In genomic region chr13:43156916-43157315, GRCh38 we compare ENCODE assay signal across 17 cellular contexts.
DNase-seq lines count a peak whose midpoint lies in the region; TF ChIP-seq lines count a peak whose summit lies in the region.
"Had no signal": no experiment of that assay in that cellular context is flagged by ENCODE, and none has a peak within 500 bp of the region (broad histone marks: within the 10 kb centered on the region; RNA-seq: fewer than 3 reads in every experiment).

No MANE protein-coding gene starts in this region.

- no peak overlapping the region for H3K27ac Mint-ChIP-seq in endothelial cell (ENCODE audit: unreplicated experiment)
- H3K27ac Mint-ChIP-seq: CD8-positive, alpha-beta memory T cell; H9; IgD-negative memory B cell had no signal

- H3K4me1 Mint-ChIP-seq in endothelial cell (ENCODE audit: unreplicated experiment) = no peaks in the 10 kb centered on the region
- H3K4me1 Mint-ChIP-seq: CD8-positive, alpha-beta memory T cell; IgD-negative memory B cell had no signal

- no peaks in the 10 kb centered on the region for H3K9me3 Mint-ChIP-seq in endothelial cell (ENCODE audit: unreplicated experiment)
- H3K9me3 Mint-ChIP-seq: CD8-positive, alpha-beta memory T cell; IgD-negative memory B cell had no signal

- peak; percentile 13 for DNase-seq in GM03348 (ENCODE audit: low spot score)
- peak; percentile 46 for DNase-seq in astrocyte of the cerebellum (ENCODE audit: low read depth)
- DNase-seq in fibroblast of the aortic adventitia (ENCODE audit: low read depth) = peak; percentile 18
- no peak for DNase-seq in endothelial cell (ENCODE audit: low spot score)
- DNase-seq in GM13976 (ENCODE audit: low spot score) = no peak
- DNase-seq in stimulated activated CD4-positive, alpha-beta T cell treated with anti-CD3 and anti-CD28 coated beads, Interleukin-4, amount 100 ng/mL, for 4 hours = no peak
- DNase-seq in NCI-H774 (lab: John Stamatoyannopoulos, UW) = no peak
- DNase-seq: AML-193; Caco-2; CD8-positive, alpha-beta memory T cell; DND-41; GF-D8; GOT3; H9 had no signal

- H3K4me3 ChIP-seq in astrocyte of the cerebellum (ENCODE audit: low read depth, low read length) = no peak overlapping the region
- no peak overlapping the region for H3K4me3 ChIP-seq in fibroblast of the aortic adventitia (ENCODE audit: low read depth, low read length)
- H3K4me3 ChIP-seq: A549, BLaER1 had no signal

- H3K4me3 Mint-ChIP-seq in endothelial cell (ENCODE audit: unreplicated experiment) = no peak overlapping the region
- H3K4me3 Mint-ChIP-seq: CD8-positive, alpha-beta memory T cell; H9; IgD-negative memory B cell had no signal

- in situ Hi-C loops in astrocyte of the cerebellum (cut with HindIII; ENCODE audit: low sequenced_read_pairs) (no loop called here), GM13976 (cut with MboI; ENCODE audit: low sequenced_read_pairs, unreplicated experiment) (no loop called here)

- peaks cover 3% of the 10 kb centered on the region for H3K27me3 Mint-ChIP-seq in endothelial cell (ENCODE audit: unreplicated experiment)
- H3K27me3 Mint-ChIP-seq: CD8-positive, alpha-beta memory T cell had no signal

- no peaks in the 10 kb centered on the region for H3K36me3 Mint-ChIP-seq in endothelial cell (ENCODE audit: low read depth, unreplicated experiment)
- H3K36me3 Mint-ChIP-seq: CD8-positive, alpha-beta memory T cell had no signal

- TF ChIP-seq CTCF in astrocyte of the cerebellum (IDR thresholded peaks at IDR 0.05; ENCODE audit: low read depth, low read length, missing control alignments) = no peak
- no peak for TF ChIP-seq CTCF in fibroblast of the aortic adventitia (IDR thresholded peaks at IDR 0.05; ENCODE audit: insufficient read depth, low read length)
- TF ChIP-seq CTCF in endothelial cell (IDR thresholded peaks at IDR 0.05; ENCODE audit: unreplicated experiment) = no peak
- TF ChIP-seq CTCF in GM13976 (IDR thresholded peaks at IDR 0.05; ENCODE audit: borderline replicate concordance, control extremely low read depth, extremely low read depth, insufficient read depth, missing control alignments) = no peak

Comparison
In these comparisons a context has a peak if more than half of its experiments do, and no peak if none do; other contexts are left out.
1. DNase-seq: peak in GM03348 (single experiment), astrocyte of the cerebellum (single experiment) and fibroblast of the aortic adventitia (single experiment); none in endothelial cell (single experiment), GM13976 (single experiment), stimulated activated CD4-positive, alpha-beta T cell treated with anti-CD3 and anti-CD28 coated beads, Interleukin-4, amount 100 ng/mL, for 4 hours (0 of 2) and NCI-H774 (single experiment).